Comparison of ENCODE assay signal across 8 cellular contexts in genomic region chr16:89700649-89701424, GRCh38. TPM values are rescaled to one million over a fixed set of nuclear protein-coding genes. Genes with fewer than 3 reads are reported as not detected.
DNase-seq lines count a peak whose midpoint lies in the region; ATAC-seq and TF ChIP-seq lines count a peak whose summit lies in the region.

No MANE protein-coding gene starts in this region.

- H3K27ac ChIP-seq in SU-DHL-6 (ENCODE audit: low read depth, low read length) (peak overlapping the region; percentile 57), spleen (peak overlapping the region; percentile 61 to 95 (median 87))

- peak overlapping the region; percentile 57 for H3K4me3 ChIP-seq in SU-DHL-6 (ENCODE audit: insufficient read depth, low read length, poor library complexity, severe bottlenecking)
- H3K4me3 ChIP-seq in spleen: peak overlapping the region; percentile 53 to 82 (median 72)

- H3K4me2 ChIP-seq in SU-DHL-6 (ENCODE audit: low read depth, low read length, poor library complexity, severe bottlenecking): peak overlapping the region; percentile 52

- H3K27me3 Mint-ChIP-seq in brain: peaks cover 3% of the 10 kb centered on the region

- H3K9ac ChIP-seq in ES-I3 (ENCODE audit: low read depth, low read length) (peak overlapping the region; percentile 54), SU-DHL-6 (ENCODE audit: low read length) (peak overlapping the region; percentile 65)

- peaks cover 0 to 1% (median 0%) of the 10 kb centered on the region in 5 experiments for H3K9me3 Mint-ChIP-seq in brain

- H3K36me3 Mint-ChIP-seq in brain: peaks cover 6% of the 10 kb centered on the region

- H4K20me1 ChIP-seq in SU-DHL-6 (ENCODE audit: low read depth, low read length): no peaks in the 10 kb centered on the region; the same call in 1 of the 2 replicates

- H3K27ac Mint-ChIP-seq in brain: peak overlapping the region in 2 of 5 experiments; percentile 71 to 87

- H3K4me1 ChIP-seq in ES-I3 (ENCODE audit: insufficient read depth, low read length) (no peaks in the 10 kb centered on the region; the same call in 1 of the 2 replicates), spleen (peaks cover 13 to 63% (median 41%) of the 10 kb centered on the region in 6 donors)

- peak overlapping the region; percentile 46 for H2AFZ ChIP-seq in SU-DHL-6 (ENCODE audit: low read depth, low read length, severe bottlenecking)

- H3K9me2 ChIP-seq in SU-DHL-6 (replicated peaks; ENCODE audit: insufficient read depth, low read length): no peaks in the 10 kb centered on the region

- H3K36me3 ChIP-seq in ES-I3 (ENCODE audit: insufficient read depth, low read length) (no peaks in the 10 kb centered on the region), SU-DHL-6 (ENCODE audit: low read length) (no peaks in the 10 kb centered on the region), spleen (peaks cover 0 to 24% (median 10%) of the 10 kb centered on the region in 6 donors)

- WGBS in spleen, 5 donors: 2 to 3% (median 3%) methylated on average over 12 to 78 of the region's 78 CpGs

- TF ChIP-seq POLR2A in spleen (IDR thresholded peaks at IDR 0.05): no peak

- ATAC-seq in HG03439 (IDR thresholded peaks at IDR 0.05; ENCODE audit: unreplicated experiment): peak; percentile 2
- ATAC-seq in GM18520 (IDR thresholded peaks at IDR 0.05; ENCODE audit: unreplicated experiment): no peak
- ATAC-seq in GM19397 (IDR thresholded peaks at IDR 0.05; ENCODE audit: unreplicated experiment): no peak

- no peaks in the 10 kb centered on the region for H3K79me2 ChIP-seq in SU-DHL-6 (ENCODE audit: insufficient read depth, low read length)

- intact Hi-C loops in spleen (cut with DNase I; ENCODE audit: low total_unique reads): loop anchor here (5.0 kb wide), 1 partner anchor 91 kb away; no protein-coding TSS in a partner anchor

- H3K27me3 ChIP-seq in SU-DHL-6 (ENCODE audit: low read length): no peaks in the 10 kb centered on the region
- no peaks in the 10 kb centered on the region for H3K27me3 ChIP-seq in spleen (replicated peaks in 1 of 7)

- no peaks in the 10 kb centered on the region for H3F3A ChIP-seq in SU-DHL-6 (ENCODE audit: insufficient read depth)

- H3K9me3 ChIP-seq in ES-I3 (ENCODE audit: control insufficient read depth, insufficient read depth, low read length) (no peaks in the 10 kb centered on the region), SU-DHL-6 (ENCODE audit: insufficient read depth, low read length) (no peaks in the 10 kb centered on the region), spleen (no peaks in the 10 kb centered on the region)

- no peak for TF ChIP-seq CTCF in SU-DHL-6 (IDR thresholded peaks at IDR 0.05; ENCODE audit: insufficient read depth, low read length, poor library complexity, severe bottlenecking)
- peak; percentile 23 to 43 for TF ChIP-seq CTCF in brain (conservative IDR thresholded peaks at IDR 0.05)
- TF ChIP-seq CTCF in spleen (IDR thresholded peaks at IDR 0.05 in 8 of 11, conservative IDR thresholded peaks at IDR 0.05 in 3 of 11): peak in 3 of 11 experiments; percentile 9 to 33 (median 17)

- DNase-seq in iPS-NIHi11 (ENCODE audit: low spot score) (peak; percentile 60), spleen (peak; percentile 93)

- H3K4me1 Mint-ChIP-seq in brain: peaks cover 16% of the 10 kb centered on the region

- H3K4me3 Mint-ChIP-seq in brain: peak overlapping the region; percentile 79 to 84 (median 80)

RNA-seq across cellular contexts. Expression of gene SPATA2L, which starts 0.7 kb away (rescaled TPM):
- polyA plus RNA-seq in brain (ENCODE audit: insufficient read depth, low read depth, low replicate concordance) (14.3 TPM), spleen (1 to 10 TPM; 4.6 to 6.3 (median 5.7) TPM)
- total RNA-seq in spleen: 10 to 100 TPM in 6 of 7 donors, 1 to 10 TPM in 1; 6.8 to 16.9 (median 10.5) TPM

RNA-seq across cellular contexts. Expression of gene CDK10, which starts 14.3 kb away (rescaled TPM):
- polyA plus RNA-seq in brain (ENCODE audit: insufficient read depth, low read depth, low replicate concordance): 34.8 TPM
- 100 to 1,000 TPM in 2 of 7 donors, 10 to 100 TPM in 5; 47.6 to 114 (median 76.3) TPM for total RNA-seq in spleen
- 100 to 1,000 TPM in 2 of 3 donors, 10 to 100 TPM in 1; 74.4 to 201 (median 134) TPM for polyA plus RNA-seq in spleen

RNA-seq across cellular contexts. Expression of gene VPS9D1, which starts 19.9 kb away (rescaled TPM):
- polyA plus RNA-seq in brain (ENCODE audit: insufficient read depth, low read depth, low replicate concordance) (21.0 TPM), spleen (10 to 100 TPM in 2 of 3 donors, 1 to 10 TPM in 1; 7.4 to 37.2 (median 34.5) TPM)
- 10 to 100 TPM in 6 of 7 donors, 1 to 10 TPM in 1; 6.0 to 28.8 (median 19.2) TPM for total RNA-seq in spleen

RNA-seq across cellular contexts. Expression of gene ZNF276, which starts 20.5 kb away (rescaled TPM):
- 7.5 TPM for polyA plus RNA-seq in brain (ENCODE audit: insufficient read depth, low read depth, low replicate concordance)
- 10 to 100 TPM; 59.0 to 83.7 (median 65.3) TPM for total RNA-seq in spleen
- polyA plus RNA-seq in spleen: 10 to 100 TPM; 28.9 to 63.6 (median 42.9) TPM

RNA-seq across cellular contexts. Expression of gene SPATA33, which starts 43.2 kb away (rescaled TPM):
- polyA plus RNA-seq in brain (ENCODE audit: insufficient read depth, low read depth, low replicate concordance) (37.2 TPM), spleen (1 to 10 TPM; 3.8 to 7.0 (median 4.9) TPM)
- 1 to 10 TPM; 2.9 to 5.7 (median 4.7) TPM for total RNA-seq in spleen
